ENCODE assay signal across 17 cellular contexts in the genomic region with DNA sequence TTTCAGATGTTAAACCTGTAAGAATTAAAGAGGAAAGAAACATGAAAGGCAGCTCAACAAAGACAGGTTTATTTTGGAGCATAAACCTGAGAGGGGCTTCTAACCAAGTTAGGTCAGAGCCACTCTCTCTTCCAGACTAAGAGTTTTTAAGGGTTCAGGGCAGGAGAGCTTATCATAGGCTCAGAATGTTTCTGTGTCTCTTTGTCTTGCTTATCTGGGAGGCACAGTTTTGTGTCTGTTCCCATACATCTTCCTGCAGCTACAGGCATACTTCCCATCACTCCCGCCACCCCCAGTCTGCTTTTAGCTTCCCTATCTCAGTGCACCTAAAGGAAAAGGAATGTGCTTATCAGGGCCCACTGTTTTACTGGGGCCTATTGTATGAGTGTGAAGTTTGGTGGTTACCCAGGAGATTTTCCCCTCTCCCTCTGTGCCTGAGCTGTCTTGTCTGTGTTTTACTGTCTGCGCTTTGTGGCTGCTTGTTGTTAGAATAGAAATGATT. TPM values are rescaled to one million over a fixed set of nuclear protein-coding genes. Genes with fewer than 3 reads are reported as not detected.
DNase-seq lines count a peak whose midpoint lies in the region; ATAC-seq and TF ChIP-seq lines count a peak whose summit lies in the region.
"Had no signal": no experiment of that assay in that cellular context is flagged by ENCODE, and none has a peak within 500 bp of the region (broad histone marks: within the 10 kb centered on the region; RNA-seq: fewer than 3 reads in every experiment).

No MANE protein-coding gene starts in this region.

- H3K36me3 Mint-ChIP-seq in neural crest cell (ENCODE audit: low read depth), result peaks cover 4% of the 10 kb centered on the region
- no peaks in the 10 kb centered on the region for H3K36me3 Mint-ChIP-seq in activated CD4-positive, alpha-beta T cell treated with anti-CD3 and anti-CD28 coated beads, Interleukin-2, amount 10 ng/mL, durations not matched to agents 24 days and 14 days (ENCODE audit: low read depth)
- H3K36me3 Mint-ChIP-seq in activated CD8-positive, alpha-beta memory T cell treated with anti-CD3 and anti-CD28 coated beads, Interleukin-2, amount 10 ng/mL, durations not matched to agents 7 days and 5 days, result no peaks in the 10 kb centered on the region

- H3K4me1 Mint-ChIP-seq in neural crest cell, result peaks cover 7% of the 10 kb centered on the region
- peaks cover 7% of the 10 kb centered on the region for H3K4me1 Mint-ChIP-seq in activated CD4-positive, alpha-beta T cell treated with anti-CD3 and anti-CD28 coated beads, Interleukin-2, amount 10 ng/mL, durations not matched to agents 24 days and 14 days
- H3K4me1 Mint-ChIP-seq in activated CD8-positive, alpha-beta memory T cell treated with anti-CD3 and anti-CD28 coated beads, Interleukin-2, amount 10 ng/mL, durations not matched to agents 7 days and 5 days, result peaks cover 9% of the 10 kb centered on the region

- H3K27me3 Mint-ChIP-seq in neural crest cell (ENCODE audit: low read depth), result peaks cover 3% of the 10 kb centered on the region
- H3K27me3 Mint-ChIP-seq in activated CD4-positive, alpha-beta T cell treated with anti-CD3 and anti-CD28 coated beads, Interleukin-2, amount 10 ng/mL, durations not matched to agents 24 days and 14 days, result peaks cover 3% of the 10 kb centered on the region
- H3K27me3 Mint-ChIP-seq in activated CD8-positive, alpha-beta memory T cell treated with anti-CD3 and anti-CD28 coated beads, Interleukin-2, amount 10 ng/mL, durations not matched to agents 7 days and 5 days, result peaks cover 8% of the 10 kb centered on the region

- H3K4me3 ChIP-seq in BLaER1 treated with 17β-estradiol and CSF1 and Interleukin-3, amounts not matched to agents 10 nM and 100 nM, result peak overlapping the region in 2 of 10 experiments; percentile 23 to 37; a peak in 2 of 20 replicates
- no peak overlapping the region for H3K4me3 ChIP-seq in dorsolateral prefrontal cortex
- H3K4me3 ChIP-seq: GM12878, HAP-1, lung had no signal

- peaks cover 47 to 96% (median 72%) of the 10 kb centered on the region in 10 experiments for H3K4me1 ChIP-seq in BLaER1 treated with 17β-estradiol and CSF1 and Interleukin-3, amounts not matched to agents 10 nM and 100 nM
- H3K4me1 ChIP-seq: HAP-1 had no signal

- no peak for ATAC-seq in activated CD8-positive, alpha-beta memory T cell treated with anti-CD3 and anti-CD28 coated beads, Interleukin-2, amount 10 ng/mL, durations not matched to agents 7 days and 5 days
- no peak for ATAC-seq in HG02610 (IDR thresholded peaks at IDR 0.05; ENCODE audit: unreplicated experiment)
- ATAC-seq: GM12878 had no signal

- peak overlapping the region; percentile 90 to 100 (median 96) for H3K27ac ChIP-seq in BLaER1 treated with 17β-estradiol and CSF1 and Interleukin-3, amounts not matched to agents 10 nM and 100 nM
- peak overlapping the region in 34 of 59 donors; percentile 2 to 67 (median 30) for H3K27ac ChIP-seq in dorsolateral prefrontal cortex

- peaks cover 2% of the 10 kb centered on the region for H3K9me3 Mint-ChIP-seq in neural crest cell
- no peaks in the 10 kb centered on the region for H3K9me3 Mint-ChIP-seq in activated CD4-positive, alpha-beta T cell treated with anti-CD3 and anti-CD28 coated beads, Interleukin-2, amount 10 ng/mL, durations not matched to agents 24 days and 14 days
- no peaks in the 10 kb centered on the region for H3K9me3 Mint-ChIP-seq in activated CD8-positive, alpha-beta memory T cell treated with anti-CD3 and anti-CD28 coated beads, Interleukin-2, amount 10 ng/mL, durations not matched to agents 7 days and 5 days (ENCODE audit: low read depth)

- peaks cover 5 to 55% (median 24%) of the 10 kb centered on the region in 11 experiments; a peak in 15 of 22 replicates for H3K9me3 ChIP-seq in BLaER1 treated with 17β-estradiol and CSF1 and Interleukin-3, amounts not matched to agents 10 nM and 100 nM (replicated peaks in 1 of 11)
- H3K9me3 ChIP-seq: HAP-1 had no signal

- peak overlapping the region; percentile 49 to 91 (median 87) for H3K4me2 ChIP-seq in BLaER1 treated with 17β-estradiol and CSF1 and Interleukin-3, amounts not matched to agents 10 nM and 100 nM

- H3K36me3 ChIP-seq in BLaER1 treated with 17β-estradiol and CSF1 and Interleukin-3, amounts not matched to agents 10 nM and 100 nM, result peaks cover 0 to 24% (median 0%) of the 10 kb centered on the region in 11 experiments; a peak in 4 of 22 replicates
- H3K36me3 ChIP-seq: HAP-1 had no signal

- no peak overlapping the region for H3K4me3 Mint-ChIP-seq in neural crest cell
- H3K4me3 Mint-ChIP-seq in activated CD4-positive, alpha-beta T cell treated with anti-CD3 and anti-CD28 coated beads, Interleukin-2, amount 10 ng/mL, durations not matched to agents 24 days and 14 days, result no peak overlapping the region
- no peak overlapping the region for H3K4me3 Mint-ChIP-seq in activated CD8-positive, alpha-beta memory T cell treated with anti-CD3 and anti-CD28 coated beads, Interleukin-2, amount 10 ng/mL, durations not matched to agents 7 days and 5 days

- H3K27me3 ChIP-seq in BLaER1 treated with 17β-estradiol and CSF1 and Interleukin-3, amounts not matched to agents 10 nM and 100 nM, result no peaks in the 10 kb centered on the region
- no peaks in the 10 kb centered on the region for H3K27me3 ChIP-seq in dorsolateral prefrontal cortex

- peak; percentile 98 for DNase-seq in NCI-H226
- DNase-seq in dorsolateral prefrontal cortex, result no peak
- DNase-seq in neural crest cell (ENCODE audit: low read depth, low spot score), result no peak
- DNase-seq in activated CD4-positive, alpha-beta T cell treated with anti-CD3 and anti-CD28 coated beads, Interleukin-2, amount 10 ng/mL, durations not matched to agents 24 days and 14 days, result no peak
- DNase-seq in activated CD8-positive, alpha-beta memory T cell treated with anti-CD3 and anti-CD28 coated beads, Interleukin-2, amount 10 ng/mL, durations not matched to agents 7 days and 5 days, result no peak
- no peak for DNase-seq in Kasumi-1 (lab: John Stamatoyannopoulos, UW)
- DNase-seq: activated CD4-positive, CD25-positive, alpha-beta regulatory T cell; activated gamma-delta T cell treated with Interleukin-2 at 50 U/mL for 16 hours; effector memory CD4-positive, alpha-beta T cell; NCI-H1105; NCI-H2171 treated with DMSO at 0.1 percent for 48 hours; SW 1271 had no signal

- H4K20me1 ChIP-seq in BLaER1 treated with 17β-estradiol and CSF1 and Interleukin-3, amounts not matched to agents 10 nM and 100 nM, result no peaks in the 10 kb centered on the region

- peak overlapping the region; percentile 43 for H3K27ac Mint-ChIP-seq in neural crest cell (ENCODE audit: unreplicated experiment)
- H3K27ac Mint-ChIP-seq in activated CD4-positive, alpha-beta T cell treated with anti-CD3 and anti-CD28 coated beads, Interleukin-2, amount 10 ng/mL, durations not matched to agents 24 days and 14 days, result no peak overlapping the region
- no peak overlapping the region for H3K27ac Mint-ChIP-seq in activated CD8-positive, alpha-beta memory T cell treated with anti-CD3 and anti-CD28 coated beads, Interleukin-2, amount 10 ng/mL, durations not matched to agents 7 days and 5 days

- H3K9ac ChIP-seq in BLaER1 treated with 17β-estradiol and CSF1 and Interleukin-3, amounts not matched to agents 10 nM and 100 nM, result peak overlapping the region; percentile 75 to 95 (median 83)

- TF ChIP-seq CTCF in dorsolateral prefrontal cortex (IDR thresholded peaks at IDR 0.05 in 54 of 56, conservative IDR thresholded peaks at IDR 0.05 in 2 of 56; ENCODE audit: low read depth in 1 of 56, partially characterized antibody in 56 of 56), result no peak
- TF ChIP-seq CTCF in neural crest cell (conservative IDR thresholded peaks at IDR 0.05), result no peak

- intact Hi-C loops in dorsolateral prefrontal cortex (cut with DNase I), result no loop called here
- intact Hi-C loops in activated CD4-positive, alpha-beta T cell treated with anti-CD3 and anti-CD28 coated beads, Interleukin-2, amount 10 ng/mL, durations not matched to agents 24 days and 14 days (cut with micrococcal nuclease), result no loop called here

- CTCF ChIA-PET in activated CD8-positive, alpha-beta memory T cell treated with anti-CD3 and anti-CD28 coated beads, Interleukin-2, amount 10 ng/mL, durations not matched to agents 7 days and 5 days (lab: Charles Lee), result no interaction called here

RNA-seq across cellular contexts. Expression of gene CD14, which starts 21.9 kb away (rescaled TPM):
- total RNA-seq in dorsolateral prefrontal cortex, result 100 to 1,000 TPM in 3 of 120 experiments, 10 to 100 TPM in 105, 1 to 10 TPM in 12; 6.3 to 175 (median 23.8) TPM
- total RNA-seq in neural crest cell, result 0.28 and 0.55 TPM in 2 replicates
- total RNA-seq in activated CD4-positive, alpha-beta T cell treated with anti-CD3 and anti-CD28 coated beads, Interleukin-2, amount 10 ng/mL, durations not matched to agents 24 days and 14 days, result 0.31 and 0.35 TPM in 2 replicates
- total RNA-seq in activated CD8-positive, alpha-beta memory T cell treated with anti-CD3 and anti-CD28 coated beads, Interleukin-2, amount 10 ng/mL, durations not matched to agents 7 days and 5 days, result under 1 TPM; 0.38 to 0.56 TPM

RNA-seq across cellular contexts. Expression of gene TMCO6, which starts 28.2 kb away (rescaled TPM):
- total RNA-seq in dorsolateral prefrontal cortex (10 to 100 TPM in 75 of 120 experiments, 1 to 10 TPM in 45; 5.4 to 18.1 (median 10.8) TPM), neural crest cell (25.2 and 27.4 TPM in 2 replicates)
- 38.1 and 41.9 TPM in 2 replicates for total RNA-seq in activated CD4-positive, alpha-beta T cell treated with anti-CD3 and anti-CD28 coated beads, Interleukin-2, amount 10 ng/mL, durations not matched to agents 24 days and 14 days
- total RNA-seq in activated CD8-positive, alpha-beta memory T cell treated with anti-CD3 and anti-CD28 coated beads, Interleukin-2, amount 10 ng/mL, durations not matched to agents 7 days and 5 days, result 10 to 100 TPM; 33.1 to 35.3 TPM

RNA-seq across cellular contexts. Expression of gene NDUFA2, which starts 36.4 kb away (rescaled TPM):
- 10 to 100 TPM; 32.1 to 76.3 (median 57.7) TPM for total RNA-seq in dorsolateral prefrontal cortex
- 62.7 and 69.7 TPM in 2 replicates for total RNA-seq in neural crest cell
- total RNA-seq in activated CD4-positive, alpha-beta T cell treated with anti-CD3 and anti-CD28 coated beads, Interleukin-2, amount 10 ng/mL, durations not matched to agents 24 days and 14 days, result 63.2 and 63.6 TPM in 2 replicates
- total RNA-seq in activated CD8-positive, alpha-beta memory T cell treated with anti-CD3 and anti-CD28 coated beads, Interleukin-2, amount 10 ng/mL, durations not matched to agents 7 days and 5 days, result 10 to 100 TPM; 75.0 to 77.0 TPM

RNA-seq across cellular contexts. Expression of gene IK, which starts 36.6 kb away (rescaled TPM):
- total RNA-seq in dorsolateral prefrontal cortex, result 100 to 1,000 TPM in 1 of 120 experiments, 10 to 100 TPM in 119; 53.9 to 101 (median 81.5) TPM
- 80.0 and 87.3 TPM in 2 replicates for total RNA-seq in neural crest cell
- 112 and 113 TPM in 2 replicates for total RNA-seq in activated CD4-positive, alpha-beta T cell treated with anti-CD3 and anti-CD28 coated beads, Interleukin-2, amount 10 ng/mL, durations not matched to agents 24 days and 14 days
- total RNA-seq in activated CD8-positive, alpha-beta memory T cell treated with anti-CD3 and anti-CD28 coated beads, Interleukin-2, amount 10 ng/mL, durations not matched to agents 7 days and 5 days, result 100 to 1,000 TPM; 102 to 113 TPM

RNA-seq across cellular contexts. Expression of gene SLC35A4, which starts 46.4 kb away (rescaled TPM):
- total RNA-seq in dorsolateral prefrontal cortex (10 to 100 TPM; 23.5 to 50.7 (median 34.7) TPM), neural crest cell (99.4 and 106 TPM in 2 replicates)
- total RNA-seq in activated CD4-positive, alpha-beta T cell treated with anti-CD3 and anti-CD28 coated beads, Interleukin-2, amount 10 ng/mL, durations not matched to agents 24 days and 14 days, result 105 and 106 TPM in 2 replicates
- total RNA-seq in activated CD8-positive, alpha-beta memory T cell treated with anti-CD3 and anti-CD28 coated beads, Interleukin-2, amount 10 ng/mL, durations not matched to agents 7 days and 5 days, result 100 to 1,000 TPM; 100 to 101 TPM
